In the genomic region with DNA sequence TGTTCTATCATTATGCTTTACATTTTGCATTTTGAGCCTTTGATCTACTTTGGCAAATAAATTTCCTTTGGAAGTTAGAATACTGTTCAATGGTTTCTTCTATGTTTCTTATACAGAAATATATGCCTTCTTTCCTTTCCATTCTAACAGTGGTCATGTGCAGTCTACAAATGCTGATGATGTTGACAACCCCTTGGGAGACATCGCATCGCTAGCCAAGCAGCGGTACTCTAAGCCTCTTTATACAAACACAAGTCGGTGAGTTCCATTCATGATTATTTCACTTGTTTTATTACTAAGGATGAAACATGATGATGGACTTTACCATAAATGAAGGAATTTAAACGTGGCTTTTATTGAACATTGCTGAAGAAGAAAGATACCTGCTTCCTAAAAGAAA, we compare ENCODE assay signal across 25 cellular contexts. TPM values are rescaled to one million over a fixed set of nuclear protein-coding genes. Genes with fewer than 3 reads are reported as not detected.
"Had no signal": no experiment of that assay in that cellular context is flagged by ENCODE, and none has a peak within 500 bp of the region (broad histone marks: within the 10 kb centered on the region; RNA-seq: fewer than 3 reads in every experiment).

No MANE protein-coding gene starts in this region.

- H3K27me3 Mint-ChIP-seq: activated CD4-positive, alpha-beta T cell treated with anti-CD3 and anti-CD28 coated beads for 36 hours; activated naive CD8-positive, alpha-beta T cell; activated T-cell treated with anti-CD3 and anti-CD28 coated beads, Interleukin-2, amount 50 U/mL, for 24 hours; brain had no signal

- H3K9ac ChIP-seq: KMS-11 had no signal

- H3K4me3 ChIP-seq: MG63 had no signal

- H3K27ac Mint-ChIP-seq: activated CD4-positive, alpha-beta T cell treated with anti-CD3 and anti-CD28 coated beads for 36 hours; activated CD8-positive, alpha-beta T cell treated with anti-CD3 and anti-CD28 coated beads, Interleukin-2, amount 10 ng/mL, durations not matched to agents 7 days and 5 days; activated naive CD4-positive, alpha-beta T cell treated with anti-CD3 and anti-CD28 coated beads for 36 hours; activated naive CD8-positive, alpha-beta T cell; activated T-cell treated with anti-CD3 and anti-CD28 coated beads, Interleukin-2, amount 50 U/mL, for 24 hours; brain had no signal

- H3K27me3 ChIP-seq: MG63 had no signal

- H3K36me3 Mint-ChIP-seq: brain had no signal

- H3K36me3 ChIP-seq: MG63 had no signal

- H3K4me3 Mint-ChIP-seq: activated CD4-positive, alpha-beta T cell treated with anti-CD3 and anti-CD28 coated beads for 36 hours; activated CD8-positive, alpha-beta T cell treated with anti-CD3 and anti-CD28 coated beads, Interleukin-2, amount 10 ng/mL, durations not matched to agents 7 days and 5 days; activated naive CD4-positive, alpha-beta T cell treated with anti-CD3 and anti-CD28 coated beads for 36 hours; activated naive CD8-positive, alpha-beta T cell; activated T-cell treated with anti-CD3 and anti-CD28 coated beads, Interleukin-2, amount 50 U/mL, for 24 hours; brain had no signal

- H3K27ac ChIP-seq: KMS-11, VCaP had no signal

- H3K4me2 ChIP-seq: KMS-11 had no signal

- ATAC-seq: activated CD4-positive, alpha-beta T cell treated with anti-CD3 and anti-CD28 coated beads for 36 hours; activated CD8-positive, alpha-beta T cell treated with anti-CD3 and anti-CD28 coated beads, Interleukin-2, amount 10 ng/mL, durations not matched to agents 7 days and 5 days had no signal

- DNase-seq: activated CD4-positive, alpha-beta T cell treated with anti-CD3 and anti-CD28 coated beads for 36 hours; activated CD4-positive, alpha-beta T cell treated with anti-CD3 and anti-CD28 coated beads, Interleukin-2, amount 50 U/mL, for 4 hours; activated CD8-positive, alpha-beta memory T cell treated with anti-CD3 and anti-CD28 coated beads, Interleukin-2, amount 50 U/mL, for 48 hours; activated CD8-positive, alpha-beta T cell treated with anti-CD3 and anti-CD28 coated beads, Interleukin-2, amount 10 ng/mL, durations not matched to agents 7 days and 5 days; activated gamma-delta T cell; activated naive CD4-positive, alpha-beta T cell treated with anti-CD3 and anti-CD28 coated beads for 36 hours; activated T-cell treated with anti-CD3 and anti-CD28 coated beads, Interleukin-2, amount 50 U/mL, for 24 hours; amygdala; MG63; MV-4-11; NCI-H1105; NCI-H1436; NCI-H1694 treated with DMSO at 0.1 percent for 48 hours; NCI-H2029 treated with DMSO at 0.1 percent for 48 hours; NCI-H446; NCI-H524; SIG-M5; T-helper 1 cell had no signal

- H3K9me3 ChIP-seq: MG63 had no signal

- H3K9me3 Mint-ChIP-seq: activated naive CD4-positive, alpha-beta T cell treated with anti-CD3 and anti-CD28 coated beads for 36 hours; activated T-cell treated with anti-CD3 and anti-CD28 coated beads, Interleukin-2, amount 50 U/mL, for 24 hours had no signal

RNA-seq across cellular contexts. Expression of a gene that starts 48.1 kb away (rescaled TPM):
- total RNA-seq: activated CD4-positive, alpha-beta T cell treated with anti-CD3 and anti-CD28 coated beads for 36 hours; activated CD8-positive, alpha-beta T cell treated with anti-CD3 and anti-CD28 coated beads, Interleukin-2, amount 10 ng/mL, durations not matched to agents 7 days and 5 days; activated naive CD4-positive, alpha-beta T cell treated with anti-CD3 and anti-CD28 coated beads for 36 hours; astrocyte; RPMI7951; T-helper 2 cell treated with Interferon-gamma antibody and Interleukin-4, amounts not matched to agents 100 ng/mL and 5 ng/mL, for 36 hours had no signal
